In genomic region chr11:64204080-64204440, GRCh38 we compare ENCODE assay signal across 11 cellular contexts. TPM values are rescaled to one million over a fixed set of nuclear protein-coding genes. Genes with fewer than 3 reads are reported as not detected.
DNase-seq lines count a peak whose midpoint lies in the region; ATAC-seq and TF ChIP-seq lines count a peak whose summit lies in the region.
"Had no signal": no experiment of that assay in that cellular context is flagged by ENCODE, and none has a peak within 500 bp of the region (broad histone marks: within the 10 kb centered on the region; RNA-seq: fewer than 3 reads in every experiment).

No MANE protein-coding gene starts in this region.

- H3F3A ChIP-seq in DOHH2 (ENCODE audit: control insufficient read depth, insufficient read depth) = peaks cover 34% of the 10 kb centered on the region

- H3K4me3 Mint-ChIP-seq in naive thymus-derived CD8-positive, alpha-beta T cell = peak overlapping the region in 3 of 10 donors; percentile 50 to 88 (median 76)

- H3K27me3 ChIP-seq in BLaER1 = no peaks in the 10 kb centered on the region
- no peaks in the 10 kb centered on the region for H3K27me3 ChIP-seq in DOHH2 (ENCODE audit: control insufficient read depth, low read length)
- H3K27me3 ChIP-seq: Peyer's patch, sigmoid colon had no signal

- H3K4me3 ChIP-seq in BLaER1 (no peak overlapping the region), DOHH2 (ENCODE audit: low read length) (no peak overlapping the region)
- H3K4me3 ChIP-seq: Peyer's patch, sigmoid colon had no signal

- peaks cover 49 to 50% of the 10 kb centered on the region in 2 donors for H3K36me3 Mint-ChIP-seq in activated naive CD4-positive, alpha-beta T cell treated with anti-CD3 and anti-CD28 coated beads, Interleukin-2, amount 50 U/mL, for 72 hours
- peaks cover 4 to 58% (median 4%) of the 10 kb centered on the region in 3 donors for H3K36me3 Mint-ChIP-seq in naive thymus-derived CD8-positive, alpha-beta T cell

- DNase-seq in activated naive CD4-positive, alpha-beta T cell treated with anti-CD3 and anti-CD28 coated beads, Interleukin-2, amount 50 U/mL, for 72 hours (ENCODE audit: low spot score in 2 of 2) = no peak
- DNase-seq in naive thymus-derived CD8-positive, alpha-beta T cell = no peak
- DNase-seq in stimulated activated CD4-positive, alpha-beta T cell treated with anti-CD3 and anti-CD28 coated beads, Interleukin-12 subunit alpha, Interleukin-12 subunit beta, amount 100 ng/mL, for 4 hours = no peak
- DNase-seq in foreskin melanocyte = no peak
- DNase-seq: NCI-H1048 had no signal

- TF ChIP-seq CTCF in DOHH2 (IDR thresholded peaks at IDR 0.05; ENCODE audit: low read depth, low read length, poor library complexity, severe bottlenecking) = no peak

- no peaks in the 10 kb centered on the region for H3K9me2 ChIP-seq in DOHH2 (replicated peaks; ENCODE audit: control insufficient read depth, low read length)

- ATAC-seq in activated naive CD4-positive, alpha-beta T cell treated with anti-CD3 and anti-CD28 coated beads, Interleukin-2, amount 50 U/mL, for 72 hours = no peak
- ATAC-seq in naive thymus-derived CD8-positive, alpha-beta T cell = no peak
- ATAC-seq in GM19395 (IDR thresholded peaks at IDR 0.05; ENCODE audit: unreplicated experiment) (no peak), GM21360 (IDR thresholded peaks at IDR 0.05; ENCODE audit: unreplicated experiment) (no peak)

- H3K27ac Mint-ChIP-seq in activated naive CD4-positive, alpha-beta T cell treated with anti-CD3 and anti-CD28 coated beads, Interleukin-2, amount 50 U/mL, for 72 hours = peak overlapping the region; percentile 68 to 69
- H3K27ac Mint-ChIP-seq in naive thymus-derived CD8-positive, alpha-beta T cell = peak overlapping the region in 9 of 10 donors; percentile 82 to 95 (median 92)

- H3K79me2 ChIP-seq in DOHH2 (ENCODE audit: control insufficient read depth, low read length) = peaks cover 26% of the 10 kb centered on the region

- no peaks in the 10 kb centered on the region for H3K9me3 Mint-ChIP-seq in activated naive CD4-positive, alpha-beta T cell treated with anti-CD3 and anti-CD28 coated beads, Interleukin-2, amount 50 U/mL, for 72 hours
- no peaks in the 10 kb centered on the region for H3K9me3 Mint-ChIP-seq in naive thymus-derived CD8-positive, alpha-beta T cell

- H3K4me1 ChIP-seq in BLaER1 (peaks cover 41% of the 10 kb centered on the region), DOHH2 (ENCODE audit: control insufficient read depth, low read length) (peaks cover 64% of the 10 kb centered on the region)

- H3K9me3 ChIP-seq in BLaER1 (no peaks in the 10 kb centered on the region), DOHH2 (ENCODE audit: control insufficient read depth, insufficient read depth, low read length) (no peaks in the 10 kb centered on the region)
- H3K9me3 ChIP-seq: Peyer's patch, sigmoid colon had no signal

- peaks cover 61% of the 10 kb centered on the region for H4K20me1 ChIP-seq in BLaER1
- no peaks in the 10 kb centered on the region; the same call in 1 of the 2 replicates for H4K20me1 ChIP-seq in DOHH2 (ENCODE audit: control insufficient read depth, insufficient read depth, low read depth, low read length)

- H3K27ac ChIP-seq in BLaER1 (no peak overlapping the region), DOHH2 (ENCODE audit: low read depth, low read length) (peak overlapping the region; percentile 95)

- no peak overlapping the region for H3K9ac ChIP-seq in BLaER1

- H3K4me2 ChIP-seq in BLaER1 (peak overlapping the region; percentile 97), DOHH2 (ENCODE audit: low read length) (peak overlapping the region; percentile 77)

- POLR2A ChIA-PET in naive thymus-derived CD8-positive, alpha-beta T cell (lab: Charles Lee) = interaction anchor here (0.6 to 10.7 kb wide), 10 partner anchors 10 to 114 kb away, joined by 4 to 290 read pairs (median 70); partner anchors contain the start of genes BAD, CATSPERZ, DNAJC4 and ESRRA

- H3K4me1 Mint-ChIP-seq in naive thymus-derived CD8-positive, alpha-beta T cell = peaks cover 19 to 48% (median 45%) of the 10 kb centered on the region in 4 donors

- H3K36me3 ChIP-seq in BLaER1 (peaks cover 14% of the 10 kb centered on the region), DOHH2 (ENCODE audit: control insufficient read depth, low read length) (peaks cover 82% of the 10 kb centered on the region)

- no peaks in the 10 kb centered on the region for H3K27me3 Mint-ChIP-seq in naive thymus-derived CD8-positive, alpha-beta T cell

RNA-seq across cellular contexts. Expression of gene FERMT3, which starts 2.5 kb away (rescaled TPM):
- 100 to 1,000 TPM; 142 to 193 TPM for total RNA-seq in activated naive CD4-positive, alpha-beta T cell treated with anti-CD3 and anti-CD28 coated beads, Interleukin-2, amount 50 U/mL, for 72 hours
- total RNA-seq in naive thymus-derived CD8-positive, alpha-beta T cell = 100 to 1,000 TPM; 104 to 108 TPM
- 100 to 1,000 TPM; 125 to 149 (median 129) TPM for polyA plus RNA-seq in naive thymus-derived CD8-positive, alpha-beta T cell

RNA-seq across cellular contexts. Expression of gene STIP1, which starts 18.1 kb away (rescaled TPM):
- total RNA-seq in activated naive CD4-positive, alpha-beta T cell treated with anti-CD3 and anti-CD28 coated beads, Interleukin-2, amount 50 U/mL, for 72 hours = 100 to 1,000 TPM; 328 to 366 TPM
- total RNA-seq in naive thymus-derived CD8-positive, alpha-beta T cell = 100 to 1,000 TPM; 110 to 114 TPM
- polyA plus RNA-seq in naive thymus-derived CD8-positive, alpha-beta T cell = 100 to 1,000 TPM in 1 of 3 donors, 10 to 100 TPM in 2; 59.4 to 132 (median 66.2) TPM

RNA-seq across cellular contexts. Expression of gene TRPT1, which starts 21.9 kb away (rescaled TPM):
- 10 to 100 TPM; 31.2 to 36.5 TPM for total RNA-seq in activated naive CD4-positive, alpha-beta T cell treated with anti-CD3 and anti-CD28 coated beads, Interleukin-2, amount 50 U/mL, for 72 hours
- 10 to 100 TPM; 40.2 to 41.0 TPM for total RNA-seq in naive thymus-derived CD8-positive, alpha-beta T cell
- polyA plus RNA-seq in naive thymus-derived CD8-positive, alpha-beta T cell = 10 to 100 TPM; 47.2 to 54.2 (median 51.4) TPM

RNA-seq across cellular contexts. Expression of gene NUDT22, which starts 22.0 kb away (rescaled TPM):
- 10 to 100 TPM; 87.4 to 88.8 TPM for total RNA-seq in activated naive CD4-positive, alpha-beta T cell treated with anti-CD3 and anti-CD28 coated beads, Interleukin-2, amount 50 U/mL, for 72 hours
- total RNA-seq in naive thymus-derived CD8-positive, alpha-beta T cell = 10 to 100 TPM; 77.1 to 83.8 TPM
- 10 to 100 TPM; 43.4 to 50.4 (median 48.2) TPM for polyA plus RNA-seq in naive thymus-derived CD8-positive, alpha-beta T cell

RNA-seq across cellular contexts. Expression of gene DNAJC4, which starts 26.3 kb away (rescaled TPM):
- 10 to 100 TPM; 26.7 to 48.7 TPM for total RNA-seq in activated naive CD4-positive, alpha-beta T cell treated with anti-CD3 and anti-CD28 coated beads, Interleukin-2, amount 50 U/mL, for 72 hours
- 10 to 100 TPM; 54.9 to 56.2 TPM for total RNA-seq in naive thymus-derived CD8-positive, alpha-beta T cell
- 10 to 100 TPM; 21.5 to 33.2 (median 30.9) TPM for polyA plus RNA-seq in naive thymus-derived CD8-positive, alpha-beta T cell
